Comparison of ENCODE assay signal across 9 cellular contexts in genomic region chr2:4338345-4338744, GRCh38.
"Had no signal": no experiment of that assay in that cellular context is flagged by ENCODE, and none has a peak within 500 bp of the region (broad histone marks: within the 10 kb centered on the region; RNA-seq: fewer than 3 reads in every experiment).

No MANE protein-coding gene starts in this region.

- H3K4me3 ChIP-seq: GM23248, HAP-1 had no signal

- DNase-seq: GM23248, GOT3, H7, HFFc6, KG1 had no signal

- H3K36me3 Mint-ChIP-seq: IgD-negative memory B cell had no signal

- H3K27me3 Mint-ChIP-seq: IgD-negative memory B cell had no signal

- H3K4me1 ChIP-seq: HAP-1 had no signal

- H3K36me3 ChIP-seq: HAP-1 had no signal

- H3K4me3 Mint-ChIP-seq: HFFc6 had no signal

- ATAC-seq: HCT116 had no signal

- H3K27ac ChIP-seq: GM23248, HL-60 had no signal

- H3K27ac Mint-ChIP-seq: HFFc6, IgD-negative memory B cell had no signal

- H2AFZ ChIP-seq: GM23248 had no signal

- H3K9ac ChIP-seq: GM23248 had no signal

- H3K9me3 ChIP-seq: HAP-1 had no signal

- H3K4me1 Mint-ChIP-seq: IgD-negative memory B cell had no signal
